Comparison of ENCODE assay signal across 9 cellular contexts in genomic region chr2:219252570-219252899, GRCh38. TPM values are rescaled to one million over a fixed set of nuclear protein-coding genes. Genes with fewer than 3 reads are reported as not detected.
DNase-seq lines count a peak whose midpoint lies in the region; ATAC-seq and TF ChIP-seq lines count a peak whose summit lies in the region.
"Had no signal": no experiment of that assay in that cellular context is flagged by ENCODE, and none has a peak within 500 bp of the region (broad histone marks: within the 10 kb centered on the region; RNA-seq: fewer than 3 reads in every experiment).

No MANE protein-coding gene starts in this region.

- POLR2A ChIA-PET in PC-9 (lab: Charles Lee; ENCODE audit: unreplicated experiment), result interaction anchor here (0.5 to 1.0 kb wide), 5 partner anchors 21 to 507 kb away, joined by 3 to 27 read pairs (median 9); no protein-coding TSS in a partner anchor

- CTCF ChIA-PET in PC-9 (lab: Charles Lee), result interaction anchor here (0.5 to 0.7 kb wide), 3 partner anchors 26 to 393 kb away, joined by 4 to 6 read pairs (median 4); partner anchors contain the start of gene DNAJB2

- H3K9me2 ChIP-seq in PC-9 (ENCODE audit: insufficient read depth), result no peaks in the 10 kb centered on the region

- H3K9me3 Mint-ChIP-seq in dendritic cell treated with granulocyte-macrophage colony-stimulating factor and Interleukin-4, amounts not matched to agents 40 ng/mL and 50 ng/mL, for 4 days, result no peaks in the 10 kb centered on the region

- H2AFZ ChIP-seq in PC-9 (peak overlapping the region; percentile 85; the same call in 1 of the 2 replicates), neuronal stem cell (ENCODE audit: low read length) (peak overlapping the region; percentile 83)

- DNase-seq in PC-9 (no peak), neuronal stem cell (ENCODE audit: low spot score) (no peak), omental fat pad (ENCODE audit: low spot score) (no peak), SKM-1 treated with dmso at 0.1 percent for 144 hours (lab: John Stamatoyannopoulos, UW; ENCODE audit: unreplicated experiment) (no peak), SKM-1 (lab: John Stamatoyannopoulos, UW; ENCODE audit: unreplicated experiment) (no peak), kidney glomerular epithelial cell (lab: John Stamatoyannopoulos, UW) (no peak)

- H3K79me1 ChIP-seq in neuronal stem cell (ENCODE audit: low read depth, low read length), result peaks cover 2% of the 10 kb centered on the region

- peaks cover 32% of the 10 kb centered on the region for H3K79me2 ChIP-seq in PC-9 (ENCODE audit: low read depth)

- no CpG with 5 or more reads among the region's 9 CpGs for WGBS in neuronal stem cell (ENCODE audit: extremely low coverage in 2 of 2, insufficient read length in 2 of 2, insufficient replicate concordance in 1 of 2), 2 donors

- H3K27me3 ChIP-seq in PC-9 (ENCODE audit: insufficient read depth, low read depth) (no peaks in the 10 kb centered on the region), neuronal stem cell (ENCODE audit: control insufficient read depth in 3 of 3, insufficient read depth in 3 of 3, low read depth in 1 of 3, low read length in 3 of 3) (peaks cover 28 to 59% (median 55%) of the 10 kb centered on the region in 3 experiments)

- no peaks in the 10 kb centered on the region for H4K20me1 ChIP-seq in PC-9 (ENCODE audit: insufficient read depth)

- H3K4me3 Mint-ChIP-seq in dendritic cell treated with granulocyte-macrophage colony-stimulating factor and Interleukin-4, amounts not matched to agents 40 ng/mL and 50 ng/mL, for 4 days, result peak overlapping the region; percentile 86

- no peak overlapping the region for H3K18ac ChIP-seq in neuronal stem cell (ENCODE audit: low read length)

- no peak overlapping the region for H2AK5ac ChIP-seq in neuronal stem cell (ENCODE audit: low read depth, low read length)

- no peak overlapping the region for H2BK5ac ChIP-seq in neuronal stem cell (ENCODE audit: low read length)

- no TSS peak for BruUV-seq in PC-9 (replicated peaks; lab: Mats Ljungman, UMichigan)

- intact Hi-C loops in PC-9 (cut with micrococcal nuclease; ENCODE audit: unreplicated experiment), result no loop called here
- intact Hi-C loops in dendritic cell treated with granulocyte-macrophage colony-stimulating factor and Interleukin-4, amounts not matched to agents 40 ng/mL and 50 ng/mL, for 4 days (cut with micrococcal nuclease), result loop anchor here (5.0 kb wide), 1 partner anchor 35 kb away; the partner anchor contains the start of gene ABCB6

- H3K14ac ChIP-seq in neuronal stem cell (ENCODE audit: low read length), result no peak overlapping the region

- TF ChIP-seq CTCF in PC-9 (conservative IDR thresholded peaks at IDR 0.05) (no peak), omental fat pad (IDR thresholded peaks at IDR 0.05) (no peak)

- H3K4me1 ChIP-seq in PC-9 (replicated peaks; ENCODE audit: insufficient read depth) (peaks cover 60% of the 10 kb centered on the region), neuronal stem cell (ENCODE audit: control insufficient read depth in 2 of 2, insufficient read depth in 1 of 2, low read depth in 1 of 2, low read length in 2 of 2) (peaks cover 12 to 18% of the 10 kb centered on the region in 2 donors)

- H3K27ac ChIP-seq in PC-9, result no peak overlapping the region
- H3K27ac ChIP-seq in neuronal stem cell (replicated peaks; ENCODE audit: low read length), result no peak overlapping the region

- peak overlapping the region; percentile 47 for H3K27ac Mint-ChIP-seq in dendritic cell treated with granulocyte-macrophage colony-stimulating factor and Interleukin-4, amounts not matched to agents 40 ng/mL and 50 ng/mL, for 4 days

- H3K4me2 ChIP-seq in PC-9 (peak overlapping the region; percentile 84), neuronal stem cell (ENCODE audit: insufficient read depth, low read length, poor library complexity, severe bottlenecking) (peak overlapping the region; percentile 80)

- H4K91ac ChIP-seq in neuronal stem cell (ENCODE audit: low read depth, low read length, poor library complexity), result no peak overlapping the region

- peaks cover 48% of the 10 kb centered on the region for H3K36me3 Mint-ChIP-seq in dendritic cell treated with granulocyte-macrophage colony-stimulating factor and Interleukin-4, amounts not matched to agents 40 ng/mL and 50 ng/mL, for 4 days (ENCODE audit: low read depth)

- H3K23ac ChIP-seq in neuronal stem cell (ENCODE audit: low read depth, low read length, poor library complexity), result no peak overlapping the region

- no peak overlapping the region for H3K4ac ChIP-seq in neuronal stem cell (ENCODE audit: low read length)

- H2BK120ac ChIP-seq in neuronal stem cell (ENCODE audit: low read depth, low read length), result no peak overlapping the region

- no peaks in the 10 kb centered on the region for H3K9me3 ChIP-seq in PC-9 (ENCODE audit: insufficient read depth, low read depth)
- H3K9me3 ChIP-seq in neuronal stem cell (replicated peaks in 1 of 2; ENCODE audit: control insufficient read depth in 2 of 2, insufficient read depth in 1 of 2, low read depth in 1 of 2, low read length in 2 of 2), result peaks cover 0 to 2% of the 10 kb centered on the region in 2 donors

- H3K36me3 ChIP-seq in PC-9 (ENCODE audit: low read depth), result 0 out of 2 replicates have a peak, but pooled peaks cover 9% of the 10 kb centered on the region
- H3K36me3 ChIP-seq in neuronal stem cell (replicated peaks in 1 of 2; ENCODE audit: control insufficient read depth in 2 of 2, insufficient read depth in 2 of 2, low read length in 2 of 2), result peaks cover 7 to 13% of the 10 kb centered on the region in 2 donors

- no peak overlapping the region for H4K8ac ChIP-seq in neuronal stem cell (ENCODE audit: low read depth, low read length)

- no peaks in the 10 kb centered on the region for H3K27me3 Mint-ChIP-seq in dendritic cell treated with granulocyte-macrophage colony-stimulating factor and Interleukin-4, amounts not matched to agents 40 ng/mL and 50 ng/mL, for 4 days

- no peak for ATAC-seq in omental fat pad (ENCODE audit: low FRiP score)

- peak overlapping the region; percentile 37 for H2BK15ac ChIP-seq in neuronal stem cell (ENCODE audit: low read length)

- H3F3A ChIP-seq in PC-9 (ENCODE audit: insufficient read depth, low read depth), result peaks cover 43% of the 10 kb centered on the region

- H3K4me1 Mint-ChIP-seq in dendritic cell treated with granulocyte-macrophage colony-stimulating factor and Interleukin-4, amounts not matched to agents 40 ng/mL and 50 ng/mL, for 4 days (ENCODE audit: low read depth), result peaks cover 67% of the 10 kb centered on the region

- no peak overlapping the region for H3K9ac ChIP-seq in neuronal stem cell (ENCODE audit: low read depth, low read length, poor library complexity)

- no peak overlapping the region for H2BK12ac ChIP-seq in neuronal stem cell (ENCODE audit: low read length)

- H3K4me3 ChIP-seq in GM08714 (ENCODE audit: low read length) (peak overlapping the region; percentile 66; the same call in 1 of the 2 replicates), PC-9 (peak overlapping the region; percentile 87), neuronal stem cell (ENCODE audit: low read length in 2 of 2) (no peak overlapping the region)

RNA-seq across cellular contexts. Expression of gene TUBA4B, which starts 0.5 kb away (rescaled TPM):
- total RNA-seq in PC-9 (2021), result not detected in 2 replicates
- not detected for polyA plus RNA-seq in neuronal stem cell (2013, experiment 1 of 2)
- not detected for polyA plus RNA-seq in neuronal stem cell (2013, experiment 2 of 2)
- total RNA-seq in omental fat pad, result not detected
- total RNA-seq: SK-MEL-5 had no signal

RNA-seq across cellular contexts. Expression of gene TUBA4A, which starts 1.2 kb away (rescaled TPM):
- 118 and 157 TPM in 2 replicates for total RNA-seq in PC-9 (2021)
- polyA plus RNA-seq in neuronal stem cell (2013, experiment 1 of 2), result 0.42 TPM
- polyA plus RNA-seq in neuronal stem cell (2013, experiment 2 of 2), result 0.78 TPM
- 10 to 100 TPM; 26.9 to 74.0 (median 50.3) TPM for total RNA-seq in omental fat pad
- total RNA-seq: SK-MEL-5 had no signal

RNA-seq across cellular contexts. Expression of gene STK16, which starts 7.3 kb away (rescaled TPM):
- total RNA-seq in PC-9 (2021), result 39.6 and 47.2 TPM in 2 replicates
- polyA plus RNA-seq in neuronal stem cell (2013, experiment 1 of 2), result 19.8 TPM
- polyA plus RNA-seq in neuronal stem cell (2013, experiment 2 of 2), result 20.4 TPM
- 10 to 100 TPM in 3 of 4 donors, 1 to 10 TPM in 1; 9.8 to 18.9 (median 12.5) TPM for total RNA-seq in omental fat pad

RNA-seq across cellular contexts. Expression of gene GLB1L, which starts 7.3 kb away (rescaled TPM):
- total RNA-seq in PC-9 (2021) (7.9 and 10.8 TPM in 2 replicates), omental fat pad (10 to 100 TPM in 3 of 4 donors, 1 to 10 TPM in 1; 9.0 to 21.9 (median 12.3) TPM)
- polyA plus RNA-seq in neuronal stem cell (2013, experiment 1 of 2), result 6.5 TPM
- polyA plus RNA-seq in neuronal stem cell (2013, experiment 2 of 2), result 6.1 TPM

RNA-seq across cellular contexts. Expression of gene ANKZF1, which starts 22.9 kb away (rescaled TPM):
- 62.2 and 65.1 TPM in 2 replicates for total RNA-seq in PC-9 (2021)
- 28.7 TPM for polyA plus RNA-seq in neuronal stem cell (2013, experiment 1 of 2)
- 29.2 TPM for polyA plus RNA-seq in neuronal stem cell (2013, experiment 2 of 2)
- total RNA-seq in omental fat pad, result 10 to 100 TPM; 13.5 to 77.4 (median 22.7) TPM

Comparison
In these comparisons a context has a peak if more than half of its experiments do, and no peak if none do; other contexts are left out.
1. H3K4me3 ChIP-seq: peak in GM08714 (single experiment) and PC-9 (single experiment); none in neuronal stem cell (0 of 2).